31 cellular contexts compared by ENCODE assay signal in the genomic region with DNA sequence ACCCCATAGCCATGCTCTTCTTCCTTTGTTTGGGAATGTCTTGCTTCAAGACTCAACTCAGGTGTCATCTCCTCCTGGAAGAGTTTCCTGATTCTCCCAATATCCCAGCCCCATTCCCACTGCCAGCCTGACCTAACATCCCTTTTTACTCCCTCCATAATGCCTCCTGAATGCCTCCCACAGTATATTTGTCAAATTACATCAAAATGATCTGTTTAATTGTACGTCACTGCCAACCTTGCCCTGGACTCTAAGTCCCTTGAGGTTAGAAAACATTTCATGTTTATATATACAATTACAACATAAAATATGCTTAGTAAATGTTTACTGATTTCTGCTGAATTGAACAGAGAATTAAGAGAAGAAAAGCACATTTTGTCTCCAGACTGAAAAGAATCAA.
"Had no signal": no experiment of that assay in that cellular context is flagged by ENCODE, and none has a peak within 500 bp of the region (broad histone marks: within the 10 kb centered on the region; RNA-seq: fewer than 3 reads in every experiment).

No MANE protein-coding gene starts in this region.

- DNase-seq: activated CD4-positive, alpha-beta memory T cell treated with anti-CD3 and anti-CD28 coated beads for 36 hours; activated CD4-positive, alpha-beta T cell treated with anti-CD3 and anti-CD28 coated beads for 36 hours; activated CD4-positive, alpha-beta T cell treated with anti-CD3 and anti-CD28 coated beads, Interleukin-2, amount 10 ng/mL, durations not matched to agents 24 days and 14 days; activated CD4-positive, CD25-positive, alpha-beta regulatory T cell; activated CD4-positive, CD25-positive, alpha-beta regulatory T cell treated with anti-CD3 and anti-CD28 coated beads, Interleukin-2, amount 50 U/mL, for 72 hours; activated CD8-positive, alpha-beta memory T cell treated with anti-CD3 and anti-CD28 coated beads, Interleukin-2, amount 10 ng/mL, durations not matched to agents 7 days and 5 days; activated CD8-positive, alpha-beta memory T cell treated with anti-CD3 and anti-CD28 coated beads, Interleukin-2, amount 50 U/mL, for 4 hours; activated CD8-positive, alpha-beta T cell treated with anti-CD3 and anti-CD28 coated beads, Interleukin-2, amount 10 ng/mL, durations not matched to agents 7 days and 5 days; activated effector memory CD4-positive, alpha-beta T cell treated with anti-CD3 and anti-CD28 coated beads, Interleukin-2, amount 50 U/mL, for 16 hours; activated naive CD4-positive, alpha-beta T cell treated with anti-CD3 and anti-CD28 coated beads for 36 hours; activated naive CD8-positive, alpha-beta T cell treated with anti-CD3 and anti-CD28 coated beads for 36 hours; activated naive CD8-positive, alpha-beta T cell treated with anti-CD3 and anti-CD28 coated beads, Interleukin-2, amount 50 U/mL, for 24 hours; activated T-cell treated with anti-CD3 and anti-CD28 coated beads, Interleukin-2, amount 50 U/mL, for 1 hour; activated T-cell treated with anti-CD3 and anti-CD28 coated beads, Interleukin-2, amount 50 U/mL, for 48 hours; adrenal gland; amygdala; aorta; body of pancreas; caudate nucleus; cerebellar nuclear complex; colonic mucosa; dorsolateral prefrontal cortex; effector memory CD4-positive, alpha-beta T cell; endodermal cell; foreskin melanocyte; T-helper 2 cell had no signal

- H3K36me3 ChIP-seq: adrenal gland, colonic mucosa, gastroesophageal sphincter had no signal

- H3K4me1 Mint-ChIP-seq: activated CD4-positive, alpha-beta T cell treated with anti-CD3 and anti-CD28 coated beads for 36 hours; activated CD4-positive, alpha-beta T cell treated with anti-CD3 and anti-CD28 coated beads, Interleukin-2, amount 10 ng/mL, durations not matched to agents 24 days and 14 days; activated CD8-positive, alpha-beta memory T cell treated with anti-CD3 and anti-CD28 coated beads, Interleukin-2, amount 10 ng/mL, durations not matched to agents 7 days and 5 days; activated naive CD4-positive, alpha-beta T cell treated with anti-CD3 and anti-CD28 coated beads, Interleukin-2, amount 50 U/mL, for 24 hours; activated naive CD8-positive, alpha-beta T cell treated with anti-CD3 and anti-CD28 coated beads for 36 hours; activated naive CD8-positive, alpha-beta T cell treated with anti-CD3 and anti-CD28 coated beads, Interleukin-2, amount 50 U/mL, for 24 hours had no signal

- H3K4me1 ChIP-seq: adrenal gland, body of pancreas, colonic mucosa, gastroesophageal sphincter had no signal

- H3K27me3 ChIP-seq: adrenal gland, body of pancreas, colonic mucosa, dorsolateral prefrontal cortex, gastroesophageal sphincter had no signal

- H3K27me3 Mint-ChIP-seq: activated CD4-positive, alpha-beta memory T cell treated with anti-CD3 and anti-CD28 coated beads for 36 hours; activated CD4-positive, alpha-beta T cell treated with anti-CD3 and anti-CD28 coated beads for 36 hours; activated CD4-positive, alpha-beta T cell treated with anti-CD3 and anti-CD28 coated beads, Interleukin-2, amount 10 ng/mL, durations not matched to agents 24 days and 14 days; activated CD8-positive, alpha-beta memory T cell treated with anti-CD3 and anti-CD28 coated beads, Interleukin-2, amount 10 ng/mL, durations not matched to agents 7 days and 5 days; activated naive CD4-positive, alpha-beta T cell treated with anti-CD3 and anti-CD28 coated beads, Interleukin-2, amount 50 U/mL, for 24 hours; activated naive CD8-positive, alpha-beta T cell treated with anti-CD3 and anti-CD28 coated beads for 36 hours; activated naive CD8-positive, alpha-beta T cell treated with anti-CD3 and anti-CD28 coated beads, Interleukin-2, amount 50 U/mL, for 24 hours had no signal

- H3K27ac ChIP-seq: adrenal gland, body of pancreas, colonic mucosa, dorsolateral prefrontal cortex, gastroesophageal sphincter had no signal

- ATAC-seq: activated CD4-positive, alpha-beta T cell treated with anti-CD3 and anti-CD28 coated beads for 36 hours; activated CD8-positive, alpha-beta memory T cell treated with anti-CD3 and anti-CD28 coated beads, Interleukin-2, amount 10 ng/mL, durations not matched to agents 7 days and 5 days; activated CD8-positive, alpha-beta T cell treated with anti-CD3 and anti-CD28 coated beads, Interleukin-2, amount 10 ng/mL, durations not matched to agents 7 days and 5 days; activated naive CD8-positive, alpha-beta T cell treated with anti-CD3 and anti-CD28 coated beads, Interleukin-2, amount 50 U/mL, for 24 hours; body of pancreas; esophagus mucosa; gastroesophageal sphincter had no signal

- H3K9me3 ChIP-seq: adrenal gland, body of pancreas, colonic mucosa, gastroesophageal sphincter had no signal

- H3K36me3 Mint-ChIP-seq: activated CD4-positive, alpha-beta memory T cell treated with anti-CD3 and anti-CD28 coated beads for 36 hours; activated CD8-positive, alpha-beta memory T cell treated with anti-CD3 and anti-CD28 coated beads, Interleukin-2, amount 10 ng/mL, durations not matched to agents 7 days and 5 days; activated naive CD4-positive, alpha-beta T cell treated with anti-CD3 and anti-CD28 coated beads, Interleukin-2, amount 50 U/mL, for 24 hours; activated naive CD8-positive, alpha-beta T cell treated with anti-CD3 and anti-CD28 coated beads for 36 hours had no signal

- H3K4me3 Mint-ChIP-seq: activated CD4-positive, alpha-beta memory T cell treated with anti-CD3 and anti-CD28 coated beads for 36 hours; activated CD4-positive, alpha-beta T cell treated with anti-CD3 and anti-CD28 coated beads for 36 hours; activated CD4-positive, alpha-beta T cell treated with anti-CD3 and anti-CD28 coated beads, Interleukin-2, amount 10 ng/mL, durations not matched to agents 24 days and 14 days; activated CD8-positive, alpha-beta memory T cell treated with anti-CD3 and anti-CD28 coated beads, Interleukin-2, amount 10 ng/mL, durations not matched to agents 7 days and 5 days; activated CD8-positive, alpha-beta T cell treated with anti-CD3 and anti-CD28 coated beads, Interleukin-2, amount 10 ng/mL, durations not matched to agents 7 days and 5 days; activated naive CD4-positive, alpha-beta T cell treated with anti-CD3 and anti-CD28 coated beads for 36 hours; activated naive CD4-positive, alpha-beta T cell treated with anti-CD3 and anti-CD28 coated beads, Interleukin-2, amount 50 U/mL, for 24 hours; activated naive CD8-positive, alpha-beta T cell treated with anti-CD3 and anti-CD28 coated beads for 36 hours; activated naive CD8-positive, alpha-beta T cell treated with anti-CD3 and anti-CD28 coated beads, Interleukin-2, amount 50 U/mL, for 24 hours; activated T-helper 1 cell treated with anti-CD3 and anti-CD28 coated beads, Interleukin-12 subunit alpha, Interleukin-12 subunit beta, Interleukin-2, Interleukin-4 antibody, amounts not matched to agents 30 ng/mL and 10 ng/mL and 1 ng/mL, durations not matched to agents 14 hours and 24 hours and 36 hours; endodermal cell had no signal

- H3K4me3 ChIP-seq: adrenal gland, body of pancreas, colonic mucosa, dorsolateral prefrontal cortex, gastroesophageal sphincter had no signal

- H3K9me3 Mint-ChIP-seq: activated CD4-positive, alpha-beta T cell treated with anti-CD3 and anti-CD28 coated beads, Interleukin-2, amount 10 ng/mL, durations not matched to agents 24 days and 14 days had no signal

- H3K27ac Mint-ChIP-seq: activated CD4-positive, alpha-beta memory T cell treated with anti-CD3 and anti-CD28 coated beads for 36 hours; activated CD4-positive, alpha-beta T cell treated with anti-CD3 and anti-CD28 coated beads for 36 hours; activated CD4-positive, alpha-beta T cell treated with anti-CD3 and anti-CD28 coated beads, Interleukin-2, amount 10 ng/mL, durations not matched to agents 24 days and 14 days; activated CD8-positive, alpha-beta memory T cell treated with anti-CD3 and anti-CD28 coated beads, Interleukin-2, amount 10 ng/mL, durations not matched to agents 7 days and 5 days; activated CD8-positive, alpha-beta T cell treated with anti-CD3 and anti-CD28 coated beads, Interleukin-2, amount 10 ng/mL, durations not matched to agents 7 days and 5 days; activated naive CD4-positive, alpha-beta T cell treated with anti-CD3 and anti-CD28 coated beads for 36 hours; activated naive CD4-positive, alpha-beta T cell treated with anti-CD3 and anti-CD28 coated beads, Interleukin-2, amount 50 U/mL, for 24 hours; activated naive CD8-positive, alpha-beta T cell treated with anti-CD3 and anti-CD28 coated beads for 36 hours; activated naive CD8-positive, alpha-beta T cell treated with anti-CD3 and anti-CD28 coated beads, Interleukin-2, amount 50 U/mL, for 24 hours; activated T-helper 1 cell treated with anti-CD3 and anti-CD28 coated beads, Interleukin-12 subunit alpha, Interleukin-12 subunit beta, Interleukin-2, Interleukin-4 antibody, amounts not matched to agents 30 ng/mL and 10 ng/mL and 1 ng/mL, durations not matched to agents 14 hours and 24 hours and 36 hours; activated T-helper 2 cell treated with anti-CD3 and anti-CD28 coated beads, Interferon-gamma antibody, Interleukin-2, Interleukin-4, amounts not matched to agents 10 μg/mL and 5 μg/mL and 100 μg/mL, durations not matched to agents 14 hours and 24 hours and 36 hours; endodermal cell had no signal
